In the genomic region with DNA sequence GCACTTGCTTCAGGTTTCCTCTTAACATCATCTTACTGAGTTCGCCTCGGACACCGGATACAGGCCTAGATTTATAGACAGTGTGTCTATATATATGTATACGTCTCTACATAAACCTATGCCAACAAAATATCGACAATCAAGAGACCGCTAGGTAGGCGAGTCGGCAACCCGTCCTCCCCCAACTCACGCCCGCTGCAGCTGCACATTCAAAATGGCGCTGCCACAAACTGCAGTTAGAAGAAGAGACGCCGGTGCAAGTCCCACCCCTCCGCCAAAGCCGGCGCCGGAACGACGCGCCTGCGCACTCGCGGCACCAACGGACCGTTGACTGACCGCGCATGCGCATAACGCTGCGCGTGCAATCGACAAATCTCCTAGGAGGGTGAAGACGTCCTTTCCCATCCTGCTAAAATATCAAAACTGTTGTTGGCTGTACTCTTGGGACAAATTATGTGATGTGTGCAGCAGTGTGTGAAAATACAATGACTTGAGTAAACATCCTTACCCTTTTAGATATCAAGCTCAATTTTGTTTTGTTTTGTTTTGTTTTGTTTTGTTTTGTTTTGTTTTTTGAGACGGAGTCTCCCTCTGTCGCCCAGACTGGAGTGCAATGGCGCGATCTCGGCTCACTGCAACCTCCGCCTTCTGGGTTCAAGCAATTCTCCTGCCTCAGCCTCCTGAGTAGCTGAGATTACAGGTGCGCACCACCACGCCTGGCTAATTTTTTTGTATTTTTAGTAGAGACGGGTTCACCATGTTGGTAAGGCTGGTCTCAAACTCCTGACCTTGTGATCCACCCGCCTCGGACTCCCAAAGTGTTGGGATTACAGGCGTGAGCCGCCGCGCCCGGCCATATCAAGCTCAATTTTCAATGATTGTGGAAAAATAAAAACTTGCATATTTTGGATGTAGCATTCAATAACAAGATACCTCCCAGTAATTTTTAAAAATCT, we compare ENCODE assay signal across 8 cellular contexts. TPM values are rescaled to one million over a fixed set of nuclear protein-coding genes. Genes with fewer than 3 reads are reported as not detected.
DNase-seq lines count a peak whose midpoint lies in the region; ATAC-seq and TF ChIP-seq lines count a peak whose summit lies in the region.
"Not testable (repeated sequence)": the region's sequence is repeated elsewhere in the genome, so short reads cannot be mapped to it uniquely, and the experiment has no call there.

A gene with protein sequence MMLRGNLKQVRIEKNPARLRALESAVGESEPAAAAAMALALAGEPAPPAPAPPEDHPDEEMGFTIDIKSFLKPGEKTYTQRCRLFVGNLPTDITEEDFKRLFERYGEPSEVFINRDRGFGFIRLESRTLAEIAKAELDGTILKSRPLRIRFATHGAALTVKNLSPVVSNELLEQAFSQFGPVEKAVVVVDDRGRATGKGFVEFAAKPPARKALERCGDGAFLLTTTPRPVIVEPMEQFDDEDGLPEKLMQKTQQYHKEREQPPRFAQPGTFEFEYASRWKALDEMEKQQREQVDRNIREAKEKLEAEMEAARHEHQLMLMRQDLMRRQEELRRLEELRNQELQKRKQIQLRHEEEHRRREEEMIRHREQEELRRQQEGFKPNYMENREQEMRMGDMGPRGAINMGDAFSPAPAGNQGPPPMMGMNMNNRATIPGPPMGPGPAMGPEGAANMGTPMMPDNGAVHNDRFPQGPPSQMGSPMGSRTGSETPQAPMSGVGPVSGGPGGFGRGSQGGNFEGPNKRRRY (minus strand): TSS at position 219 of the 956 bp plus-strand sequence. CDS start 188 bp downstream, at position 31.

- not testable (repeated sequence) for H3K4me1 ChIP-seq in OCI-LY7 (ENCODE audit: insufficient read depth, low read length, poor library complexity, severe bottlenecking)

- POLR2A ChIA-PET in OCI-LY7 (lab: Charles Lee) = interaction anchor here (0.9 to 1.4 kb wide), 6 partner anchors 9 to 1004 kb away, joined by 3 to 4 read pairs (median 4); no protein-coding TSS in a partner anchor

- H3K9me2 ChIP-seq in OCI-LY7 (ENCODE audit: insufficient read depth, low read length) = not testable (repeated sequence)

- H2AFZ ChIP-seq in OCI-LY7 (ENCODE audit: low read length) = peak within 1 kb of the TSS; percentile 82

- BruUV-seq in Calu3 (replicated peaks; lab: Mats Ljungman, UMichigan) = TSS peak; percentile 37
- BruUV-seq in OCI-LY7 (replicated peaks; lab: Mats Ljungman, UMichigan) = TSS peak; percentile 86

- H3K79me2 ChIP-seq in OCI-LY7 (ENCODE audit: insufficient read depth, low read depth, low read length) = peaks cover 24% of the 10 kb centered on the region

- TF ChIP-seq CTCF in Calu3 (IDR thresholded peaks at IDR 0.05; ENCODE audit: unreplicated experiment); OCI-LY7 (conservative IDR thresholded peaks at IDR 0.05; ENCODE audit: low read length); endothelial cell (IDR thresholded peaks at IDR 0.05; ENCODE audit: unreplicated experiment); mesothelial cell of epicardium (IDR thresholded peaks at IDR 0.05; ENCODE audit: unreplicated experiment): not testable (repeated sequence)

- not testable (repeated sequence) for H3K9me3 Mint-ChIP-seq in Calu3 (ENCODE audit: low read depth, unreplicated experiment); endothelial cell (ENCODE audit: unreplicated experiment); mesothelial cell of epicardium

- peak within 1 kb of the TSS; percentile 100 for H3K4me3 ChIP-seq in OCI-LY7 (ENCODE audit: low read depth, low read length, poor library complexity, severe bottlenecking)

- peak within 1 kb of the TSS; percentile 92 for H3K27ac ChIP-seq in OCI-LY7 (ENCODE audit: low read depth, low read length, poor library complexity, severe bottlenecking)

- CTCF ChIA-PET in Calu3 (lab: Charles Lee) = interaction anchor here (1.3 kb wide), 1 partner anchor 11 kb away, joined by 4 read pairs; no protein-coding TSS in a partner anchor
- CTCF ChIA-PET in OCI-LY7 (lab: Charles Lee; ENCODE audit: unreplicated experiment) = not testable (repeated sequence)

- not testable (repeated sequence) for H4K20me1 ChIP-seq in OCI-LY7 (ENCODE audit: insufficient read depth, low read length)

- H3K36me3 ChIP-seq in OCI-LY7 (ENCODE audit: insufficient read depth, low read length) = peaks cover 17% of the 10 kb centered on the region

- H3K27me3 Mint-ChIP-seq in Calu3 (ENCODE audit: unreplicated experiment); endothelial cell (ENCODE audit: unreplicated experiment); mesothelial cell of epicardium (ENCODE audit: low read depth): not testable (repeated sequence)

- peaks cover 19% of the 10 kb centered on the region for H3K36me3 Mint-ChIP-seq in Calu3 (ENCODE audit: insufficient read depth, unreplicated experiment)
- H3K36me3 Mint-ChIP-seq in endothelial cell (ENCODE audit: low read depth, unreplicated experiment) = peaks cover 12% of the 10 kb centered on the region
- H3K36me3 Mint-ChIP-seq in mesothelial cell of epicardium = not testable (repeated sequence)

- not testable (repeated sequence) for H3K9me3 ChIP-seq in OCI-LY7 (ENCODE audit: low read length)

- DNase-seq in Calu3 = peak; percentile 88
- DNase-seq in HuH-7.5 (ENCODE audit: low spot score) = peak; percentile 92
- peak; percentile 96 for DNase-seq in OCI-LY7 (ENCODE audit: low spot score)
- DNase-seq in activated T-cell treated with anti-CD3 and anti-CD28 coated beads for 1 hour (ENCODE audit: low read depth) = peak; percentile 95
- peak; percentile 98 for DNase-seq in endothelial cell (ENCODE audit: low spot score)
- DNase-seq in mesothelial cell of epicardium (ENCODE audit: low spot score in 2 of 2, unreplicated experiment in 2 of 2) = peak; percentile 91 to 95
- DNase-seq in stimulated activated CD8-positive, alpha-beta memory T cell treated with anti-CD3 and anti-CD28 coated beads, Interleukin-15, amount 100 ng/mL, for 48 hours (ENCODE audit: low read depth in 2 of 2) = peak; percentile 92 to 93

- H3K27ac Mint-ChIP-seq in Calu3 (ENCODE audit: unreplicated experiment) (peak within 1 kb of the TSS; percentile 95), endothelial cell (ENCODE audit: unreplicated experiment) (peak within 1 kb of the TSS; percentile 90), mesothelial cell of epicardium (peak within 1 kb of the TSS; percentile 99)

- intact Hi-C loops in Calu3 (cut with micrococcal nuclease; ENCODE audit: unreplicated experiment) = loop anchor here (5.0 kb wide), 1 partner anchor 79 kb away; a partner anchor contains a TSS
- intact Hi-C loops in OCI-LY7 (cut with micrococcal nuclease; ENCODE audit: unreplicated experiment) = loop anchor here (2.0 to 5.0 kb wide), 2 partner anchors 80 to 189 kb away; a partner anchor contains a TSS

- not testable (repeated sequence) for H3K4me1 Mint-ChIP-seq in Calu3 (ENCODE audit: low read depth, unreplicated experiment); endothelial cell (ENCODE audit: unreplicated experiment); mesothelial cell of epicardium

- H3K4me3 Mint-ChIP-seq in Calu3 (ENCODE audit: low read depth, unreplicated experiment) (peak within 1 kb of the TSS; percentile 79), endothelial cell (ENCODE audit: unreplicated experiment) (peak within 1 kb of the TSS; percentile 95), mesothelial cell of epicardium (peak within 1 kb of the TSS; percentile 98)

- peak within 1 kb of the TSS; percentile 79 for H3K4me2 ChIP-seq in OCI-LY7 (ENCODE audit: low read length)

- ATAC-seq in GM21515 (IDR thresholded peaks at IDR 0.05; ENCODE audit: unreplicated experiment) = peak; percentile 80

RNA-seq across cellular contexts. Expression of the gene that starts here (rescaled TPM):
- total RNA-seq in Calu3 (2022) (60.7 and 62.3 TPM in 2 replicates), OCI-LY7 (2022) (91.5 and 94.8 TPM in 2 replicates), endothelial cell (ENCODE audit: unreplicated experiment) (50.1 TPM), mesothelial cell of epicardium (85.1 to 86.7 TPM (median 85.8 TPM) in 3 replicates)
- 115 and 144 TPM in 2 replicates for total RNA-seq in OCI-LY7 (2014; rRNA removed; shearing (Covaris generic))

Comparison
In these comparisons a context has a peak if more than half of its experiments do, and no peak if none do; other contexts are left out.
1. Peak in every context shown above with its lines: DNase-seq, ATAC-seq, H3K4me3 ChIP-seq and H3K27ac ChIP-seq.